In genomic region chr3:28726840-28727239, GRCh38 we compare ENCODE assay signal across 8 cellular contexts.
A peak's percentile ranks its signal among the peaks of the same experiment; 100 is the strongest.
DNase-seq lines count a peak whose midpoint lies in the region; ATAC-seq and TF ChIP-seq lines count a peak whose summit lies in the region.

No MANE protein-coding gene starts in this region.

- no peaks in the 10 kb centered on the region for H3K4me1 ChIP-seq in neuronal stem cell (ENCODE audit: control insufficient read depth in 2 of 2, insufficient read depth in 1 of 2, low read depth in 1 of 2, low read length in 2 of 2)

- no peak overlapping the region for H2BK120ac ChIP-seq in neuronal stem cell (ENCODE audit: low read depth, low read length)

- no peaks in the 10 kb centered on the region for H3K9me3 ChIP-seq in neuronal stem cell (replicated peaks in 1 of 2; ENCODE audit: control insufficient read depth in 2 of 2, insufficient read depth in 1 of 2, low read depth in 1 of 2, low read length in 2 of 2)

- no peak overlapping the region for H3K27ac ChIP-seq in neuronal stem cell (replicated peaks; ENCODE audit: low read length)

- H2BK12ac ChIP-seq in neuronal stem cell (ENCODE audit: low read length), result no peak overlapping the region

- no peak overlapping the region for H3K23ac ChIP-seq in neuronal stem cell (ENCODE audit: low read depth, low read length, poor library complexity)

- no peak overlapping the region for H3K4me2 ChIP-seq in neuronal stem cell (ENCODE audit: insufficient read depth, low read length, poor library complexity, severe bottlenecking)

- H4K91ac ChIP-seq in neuronal stem cell (ENCODE audit: low read depth, low read length, poor library complexity), result no peak overlapping the region

- H2BK15ac ChIP-seq in neuronal stem cell (ENCODE audit: low read length), result no peak overlapping the region

- H2AFZ ChIP-seq in neuronal stem cell (ENCODE audit: low read length), result no peak overlapping the region

- no peak overlapping the region for H2BK5ac ChIP-seq in neuronal stem cell (ENCODE audit: low read length)

- H3K27me3 ChIP-seq in neuronal stem cell (ENCODE audit: control insufficient read depth in 3 of 3, insufficient read depth in 3 of 3, low read depth in 1 of 3, low read length in 3 of 3), result no peaks in the 10 kb centered on the region

- DNase-seq in COLO829 (ENCODE audit: low spot score) (peak; percentile 84), NCI-H69 (lab: John Stamatoyannopoulos, UW) (peak; percentile 35), epithelial cell of esophagus (ENCODE audit: low read depth) (peak; percentile 69), neuronal stem cell (ENCODE audit: low spot score) (peak; percentile 23)
- DNase-seq in activated T-cell treated with anti-CD3 and anti-CD28 coated beads, Interleukin-2, amount 50 U/mL, for 1 hour, result no peak
- DNase-seq in activated CD4-positive, alpha-beta T cell treated with anti-CD3 and anti-CD28 coated beads, Interleukin-2, amount 50 U/mL, for 4 hours, result no peak

- H3K36me3 ChIP-seq in neuronal stem cell (replicated peaks in 1 of 2; ENCODE audit: control insufficient read depth in 2 of 2, insufficient read depth in 2 of 2, low read length in 2 of 2), result no peaks in the 10 kb centered on the region

- WGBS in neuronal stem cell (ENCODE audit: extremely low coverage in 2 of 2, insufficient read length in 2 of 2, insufficient replicate concordance in 1 of 2), 2 donors, result no CpG with 5 or more reads among the region's 3 CpGs

- H3K4me3 ChIP-seq in epithelial cell of esophagus (ENCODE audit: low read length), result no peak overlapping the region
- no peak overlapping the region for H3K4me3 ChIP-seq in neuronal stem cell (ENCODE audit: low read length in 2 of 2)

- H3K9ac ChIP-seq in neuronal stem cell (ENCODE audit: low read depth, low read length, poor library complexity), result no peak overlapping the region

- peak; percentile 95 for ATAC-seq in GM18861 (IDR thresholded peaks at IDR 0.05; ENCODE audit: unreplicated experiment)
- peak; percentile 84 for ATAC-seq in HG03135 (IDR thresholded peaks at IDR 0.05; ENCODE audit: unreplicated experiment)

- no peak overlapping the region for H3K4ac ChIP-seq in neuronal stem cell (ENCODE audit: low read length)

- no peaks in the 10 kb centered on the region for H3K79me1 ChIP-seq in neuronal stem cell (ENCODE audit: low read depth, low read length)

- no peak overlapping the region for H4K8ac ChIP-seq in neuronal stem cell (ENCODE audit: low read depth, low read length)

- peak; percentile 74 for TF ChIP-seq CTCF in epithelial cell of esophagus (IDR thresholded peaks at IDR 0.05; ENCODE audit: insufficient read depth, low read depth, low read length, missing control alignments)

- H3K18ac ChIP-seq in neuronal stem cell (ENCODE audit: low read length), result no peak overlapping the region

- no peak overlapping the region for H2AK5ac ChIP-seq in neuronal stem cell (ENCODE audit: low read depth, low read length)

- H3K14ac ChIP-seq in neuronal stem cell (ENCODE audit: low read length), result no peak overlapping the region

Comparison
In these comparisons a context has a peak if more than half of its experiments do, and no peak if none do; other contexts are left out.
1. DNase-seq: peak in COLO829 (single experiment), NCI-H69 (single experiment), epithelial cell of esophagus (single experiment) and neuronal stem cell (single experiment); none in activated T-cell treated with anti-CD3 and anti-CD28 coated beads, Interleukin-2, amount 50 U/mL, for 1 hour (single experiment) and activated CD4-positive, alpha-beta T cell treated with anti-CD3 and anti-CD28 coated beads, Interleukin-2, amount 50 U/mL, for 4 hours (0 of 2).